In the genomic region with DNA sequence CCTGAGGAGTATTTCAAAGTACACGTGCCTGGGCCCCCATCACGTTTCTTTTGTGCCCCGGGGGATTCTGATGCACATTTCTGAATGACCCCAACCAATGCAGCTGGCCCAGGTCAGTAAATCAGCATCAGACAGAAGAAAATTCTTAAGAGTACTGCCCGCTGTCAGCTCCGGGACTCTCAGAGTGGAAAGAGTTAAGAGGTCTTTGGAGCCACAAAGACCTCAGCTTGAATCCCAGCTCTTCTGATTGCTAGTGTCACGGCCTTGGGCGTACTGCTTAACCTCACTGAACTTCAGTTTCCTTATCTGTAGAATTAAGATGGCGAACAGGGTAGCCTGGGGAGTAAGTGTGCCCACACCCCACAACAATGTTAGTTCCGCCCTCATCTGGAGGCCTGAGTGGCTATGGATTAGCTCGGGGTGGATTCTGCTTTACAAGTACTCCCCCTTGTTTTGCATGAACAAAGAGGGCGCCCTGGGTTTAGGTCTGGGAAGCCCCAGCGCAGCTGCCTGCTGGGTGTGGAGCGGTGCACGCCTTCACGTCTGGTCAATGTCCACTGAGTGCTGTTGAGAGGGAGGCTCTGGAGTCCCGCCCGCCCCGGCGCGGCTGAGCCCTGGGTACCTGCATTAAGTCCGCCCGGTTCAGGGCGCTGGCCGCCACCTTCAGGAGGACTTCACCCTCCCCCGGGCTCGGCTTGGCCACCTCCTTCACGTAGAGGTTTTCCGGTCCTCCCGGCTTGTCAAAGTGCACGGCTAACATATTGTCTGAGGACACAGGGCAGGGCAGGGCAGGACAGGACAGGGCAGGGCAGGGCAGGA, we compare ENCODE assay signal across 8 cellular contexts. TPM values are rescaled to one million over a fixed set of nuclear protein-coding genes. Genes with fewer than 3 reads are reported as not detected.
DNase-seq lines count a peak whose midpoint lies in the region; ATAC-seq and TF ChIP-seq lines count a peak whose summit lies in the region.

No MANE protein-coding gene starts in this region.

- ATAC-seq in DND-41 (ENCODE audit: insufficient read depth, low read depth) (peak; percentile 55), GM19397 (IDR thresholded peaks at IDR 0.05; ENCODE audit: unreplicated experiment) (peak; percentile 72), HG03457 (IDR thresholded peaks at IDR 0.05; ENCODE audit: unreplicated experiment) (peak; percentile 60), left cardiac atrium (peak; percentile 63 to 75), psoas muscle (peak in 1 of 4 donors; percentile 58)

- H3K4me3 ChIP-seq in DND-41 (ENCODE audit: low read depth in 1 of 2, low read length in 2 of 2): peak overlapping the region; percentile 11 to 84; a peak in 3 of 4 replicates
- H3K4me3 ChIP-seq in psoas muscle: peak overlapping the region; percentile 65

- DNase-seq in DND-41 (peak; percentile 40), NCI-H524 treated with DMSO at 0.1 percent for 48 hours (lab: John Stamatoyannopoulos, UW) (peak; percentile 66), left cardiac atrium (peak; percentile 74), psoas muscle (no peak), cerebellar nuclear complex (lab: John Stamatoyannopoulos, UW) (no peak)
- peak; percentile 58 for DNase-seq in activated naive CD8-positive, alpha-beta T cell treated with anti-CD3 and anti-CD28 coated beads for 36 hours

- H3K9me3 ChIP-seq in DND-41 (ENCODE audit: insufficient read depth, low read length, severe bottlenecking): no peaks in the 10 kb centered on the region
- H3K9me3 ChIP-seq in psoas muscle: no peaks in the 10 kb centered on the region

- TF ChIP-seq CTCF in DND-41 (IDR thresholded peaks at IDR 0.05; ENCODE audit: borderline replicate concordance, extremely low read depth, low read length, poor library complexity, severe bottlenecking) (no peak), psoas muscle (IDR thresholded peaks at IDR 0.05) (no peak)

- H3K4me1 ChIP-seq in DND-41 (ENCODE audit: insufficient read depth, low read length): peaks cover 18% of the 10 kb centered on the region
- H3K4me1 ChIP-seq in psoas muscle: peaks cover 8% of the 10 kb centered on the region

- peak overlapping the region; percentile 87 for H3K4me3 Mint-ChIP-seq in activated naive CD8-positive, alpha-beta T cell treated with anti-CD3 and anti-CD28 coated beads for 36 hours

- H3K4me1 Mint-ChIP-seq in activated naive CD8-positive, alpha-beta T cell treated with anti-CD3 and anti-CD28 coated beads for 36 hours: peaks cover 14% of the 10 kb centered on the region

- H3K27me3 ChIP-seq in DND-41 (ENCODE audit: insufficient read depth, low read length, poor library complexity) (no peaks in the 10 kb centered on the region), psoas muscle (ENCODE audit: insufficient read depth in 3 of 3, low read length in 2 of 3) (no peaks in the 10 kb centered on the region)

- H3K36me3 Mint-ChIP-seq in activated naive CD8-positive, alpha-beta T cell treated with anti-CD3 and anti-CD28 coated beads for 36 hours: peaks cover 6% of the 10 kb centered on the region

- no peaks in the 10 kb centered on the region for H3K9me3 Mint-ChIP-seq in activated naive CD8-positive, alpha-beta T cell treated with anti-CD3 and anti-CD28 coated beads for 36 hours

- WGBS in psoas muscle, 3 donors: 14 to 16% (median 14%) methylated on average over 30 of the region's 30 CpGs

- H3K36me3 ChIP-seq in DND-41 (ENCODE audit: insufficient read depth, low read length) (no peaks in the 10 kb centered on the region), psoas muscle (ENCODE audit: insufficient read depth in 1 of 2, low read depth in 1 of 2) (peaks cover 2 to 33% of the 10 kb centered on the region in 2 donors)

- peak overlapping the region; percentile 84 for H3K27ac Mint-ChIP-seq in activated naive CD8-positive, alpha-beta T cell treated with anti-CD3 and anti-CD28 coated beads for 36 hours

- peak overlapping the region; percentile 99 for H3K4me2 ChIP-seq in DND-41 (ENCODE audit: insufficient read depth, low read length)

- H2AFZ ChIP-seq in DND-41 (ENCODE audit: low read depth, low read length): peak overlapping the region; percentile 91

- H4K20me1 ChIP-seq in DND-41 (ENCODE audit: insufficient read depth, low read length): no peaks in the 10 kb centered on the region

- intact Hi-C loops in left cardiac atrium (cut with DNase I) (loop anchor here in 1 of 2 donors (5.0 kb wide), 2 partner anchors 156 to 256 kb away; partner anchors contain the start of gene ATAD2B), psoas muscle (cut with DNase I) (loop anchor here (2.0 to 5.0 kb wide), 3 partner anchors 36 to 259 kb away; partner anchors contain the start of genes ATAD2B (in 1 of the 2), FKBP1B (in 1 of the 2) and WDCP (in 1 of the 2))

- no peaks in the 10 kb centered on the region for H3K27me3 Mint-ChIP-seq in activated naive CD8-positive, alpha-beta T cell treated with anti-CD3 and anti-CD28 coated beads for 36 hours

- H3K9ac ChIP-seq in DND-41 (ENCODE audit: low read depth, low read length): peak overlapping the region; percentile 68

- no peaks in the 10 kb centered on the region for H3K79me2 ChIP-seq in DND-41 (ENCODE audit: insufficient read depth, low read length)

- H3K27ac ChIP-seq in DND-41 (ENCODE audit: low read length) (no peak overlapping the region), psoas muscle (peak overlapping the region; percentile 37)

RNA-seq across cellular contexts. Expression of gene TP53I3, which starts 0.9 kb away (rescaled TPM):
- 1 to 10 TPM; 1.8 to 2.3 TPM for total RNA-seq in activated naive CD8-positive, alpha-beta T cell treated with anti-CD3 and anti-CD28 coated beads for 36 hours
- total RNA-seq in left cardiac atrium (10 to 100 TPM in 1 of 2 donors, 1 to 10 TPM in 1; 7.6 to 14.5 TPM), psoas muscle (1 to 10 TPM; 1.3 to 5.0 (median 2.6) TPM)
- polyA plus RNA-seq in psoas muscle: 1 to 10 TPM; 1.7 to 5.6 (median 3.7) TPM

RNA-seq across cellular contexts. Expression of gene SF3B6, which starts 7.7 kb away (rescaled TPM):
- 100 to 1,000 TPM; 159 to 165 TPM for total RNA-seq in activated naive CD8-positive, alpha-beta T cell treated with anti-CD3 and anti-CD28 coated beads for 36 hours
- total RNA-seq in left cardiac atrium (10 to 100 TPM; 49.4 to 56.7 TPM), psoas muscle (10 to 100 TPM; 44.2 to 60.5 (median 55.5) TPM)
- polyA plus RNA-seq in psoas muscle: 100 to 1,000 TPM in 1 of 3 donors, 10 to 100 TPM in 2; 68.2 to 116 (median 90.8) TPM

RNA-seq across cellular contexts. Expression of gene FKBP1B, which starts 34.2 kb away (rescaled TPM):
- total RNA-seq in activated naive CD8-positive, alpha-beta T cell treated with anti-CD3 and anti-CD28 coated beads for 36 hours: 1 to 10 TPM in 1 of 2 experiments, under 1 TPM in 1; 0.99 to 1.0 TPM
- total RNA-seq in left cardiac atrium: 1 to 10 TPM; 4.6 to 5.3 TPM
- total RNA-seq in psoas muscle: 1 to 10 TPM in 1 of 4 donors, under 1 TPM in 3; 0.46 to 1.8 (median 0.75) TPM
- 1 to 10 TPM; 1.3 to 2.7 (median 2.1) TPM for polyA plus RNA-seq in psoas muscle

RNA-seq across cellular contexts. Expression of gene WDCP, which starts 36.6 kb away (rescaled TPM):
- 10 to 100 TPM; 20.9 to 22.2 TPM for total RNA-seq in activated naive CD8-positive, alpha-beta T cell treated with anti-CD3 and anti-CD28 coated beads for 36 hours
- total RNA-seq in left cardiac atrium (1 to 10 TPM; 5.5 to 6.6 TPM), psoas muscle (10 to 100 TPM in 2 of 4 donors, 1 to 10 TPM in 2; 6.5 to 14.6 (median 9.7) TPM)
- polyA plus RNA-seq in psoas muscle: 10 to 100 TPM in 1 of 3 donors, 1 to 10 TPM in 2; 4.6 to 17.3 (median 5.0) TPM

RNA-seq across cellular contexts. Expression of gene PFN4, which starts 39.4 kb away (rescaled TPM):
- under 1 TPM in 1 of 2 experiments, not detected in 1; 0.26 TPM for total RNA-seq in activated naive CD8-positive, alpha-beta T cell treated with anti-CD3 and anti-CD28 coated beads for 36 hours
- 1 to 10 TPM in 1 of 2 donors, under 1 TPM in 1; 0.52 to 1.1 TPM for total RNA-seq in left cardiac atrium
- under 1 TPM in 3 of 4 donors, not detected in 1; 0.24 to 0.45 (median 0.34) TPM for total RNA-seq in psoas muscle
- 1 to 10 TPM in 1 of 3 donors, under 1 TPM in 2; 0.18 to 1.2 (median 0.35) TPM for polyA plus RNA-seq in psoas muscle

Comparison
In these comparisons a context has a peak if more than half of its experiments do, and no peak if none do; other contexts are left out.
1. DNase-seq: peak in DND-41 (single experiment), NCI-H524 treated with DMSO at 0.1 percent for 48 hours (single experiment), activated naive CD8-positive, alpha-beta T cell treated with anti-CD3 and anti-CD28 coated beads for 36 hours (single experiment) and left cardiac atrium (single experiment); none in psoas muscle (0 of 2) and cerebellar nuclear complex (0 of 2).